In the genomic region with DNA sequence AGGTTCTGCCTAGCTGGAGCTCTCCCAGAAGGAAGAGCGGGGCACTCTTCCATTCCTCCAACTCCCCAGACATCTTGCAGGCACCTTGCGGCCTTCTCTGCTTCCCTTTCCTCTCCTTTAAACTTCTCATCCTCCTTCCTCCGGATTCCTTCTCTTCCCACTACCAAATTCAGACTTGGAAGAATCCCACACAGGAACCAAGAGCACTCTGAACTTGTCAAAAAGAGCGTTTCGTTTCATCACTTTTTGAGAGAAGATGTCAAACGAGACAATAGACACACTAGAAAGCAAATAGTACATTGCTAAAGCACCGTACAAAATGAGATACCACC, we compare ENCODE assay signal across 1 cellular context.
TF ChIP-seq lines count a peak whose summit lies in the region.

No MANE protein-coding gene starts in this region.

TF ChIP-seq in H1, 55 proteins besides CTCF, POLR2A, EP300 and RAD21:
- peak; percentile 75 for TF ChIP-seq EZH2 (IDR thresholded peaks at IDR 0.05; ENCODE audit: low read depth, low read length, severe bottlenecking)
- TF ChIP-seq SUZ12 (IDR thresholded peaks at IDR 0.05; ENCODE audit: low read length) = no peak; the same call in 1 of the 2 replicates
- no peak for TF ChIP-seq CTBP2 (IDR thresholded peaks at IDR 0.05; ENCODE audit: borderline replicate concordance, insufficient read depth, insufficient read length, low read length)
- TF ChIP-seq POU5F1 (IDR thresholded peaks at IDR 0.05; ENCODE audit: low read depth, low read length) = no peak
- TF ChIP-seq CREB1 (IDR thresholded peaks at IDR 0.05) = no peak
- no peak for TF ChIP-seq PHF8 (conservative IDR thresholded peaks at IDR 0.05; ENCODE audit: low read depth, low read length)
TF ChIP-seq in H1: peak in this region for 1.
